ENCODE assay signal across 14 cellular contexts in the genomic region with DNA sequence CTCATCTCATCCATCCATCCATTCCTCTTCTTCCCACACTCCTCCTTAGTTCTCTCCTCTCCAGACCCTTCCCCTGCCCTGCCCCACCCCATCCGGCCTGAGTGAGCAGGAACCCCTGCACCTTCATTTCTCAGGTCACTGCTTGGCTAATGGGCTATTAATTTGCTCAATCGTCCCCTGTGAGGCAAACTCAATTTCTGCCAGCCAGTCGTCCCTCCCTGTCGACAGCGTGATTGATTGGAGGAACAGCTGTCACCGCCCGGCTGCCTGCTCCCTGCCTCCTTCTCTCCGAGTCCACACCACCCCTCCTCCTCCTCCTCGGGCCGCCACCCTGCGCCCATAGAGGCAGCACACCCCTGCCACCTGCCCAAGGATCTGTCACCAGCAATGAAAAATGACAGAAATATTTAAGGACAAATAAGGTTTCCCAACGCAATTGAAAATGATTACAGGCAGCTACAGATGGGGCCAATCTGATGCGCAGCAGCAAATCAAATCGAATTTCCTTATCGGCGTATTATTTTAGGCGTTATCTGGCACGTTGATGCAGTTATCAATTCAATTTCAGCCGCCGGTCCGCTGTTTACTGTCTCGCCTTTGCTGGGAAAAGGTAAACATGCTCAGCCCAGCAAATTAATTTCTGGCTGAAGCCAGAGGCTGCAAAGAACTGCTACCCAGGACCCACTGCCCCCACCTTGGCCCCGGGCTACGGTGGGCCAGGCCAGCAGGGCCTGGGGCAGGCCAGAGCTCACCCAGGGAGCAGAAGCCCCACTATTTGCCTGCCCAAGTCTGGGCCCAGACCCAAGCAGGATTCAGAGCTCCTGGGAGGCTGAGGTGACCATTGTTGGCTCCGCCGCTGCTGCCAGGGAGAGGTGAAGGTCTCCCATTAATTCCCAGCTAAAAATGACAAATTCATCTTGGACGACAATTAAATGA.
DNase-seq lines count a peak whose midpoint lies in the region; ATAC-seq lines count a peak whose summit lies in the region.
"Had no signal": no experiment of that assay in that cellular context is flagged by ENCODE, and none has a peak within 500 bp of the region (broad histone marks: within the 10 kb centered on the region; RNA-seq: fewer than 3 reads in every experiment).

No MANE protein-coding gene starts in this region.

- H3K9me3 Mint-ChIP-seq in stimulated activated memory B cell treated with anti-CD40 and anti-IgM and Interleukin-4, amounts not matched to agents 10 μg/mL and 1 μg/mL and 100 μg/mL, for 72 hours = no peaks in the 10 kb centered on the region
- H3K9me3 Mint-ChIP-seq: activated naive CD4-positive, alpha-beta T cell treated with anti-CD3 and anti-CD28 coated beads, Interleukin-2, amount 10 ng/mL, durations not matched to agents 7 days and 5 days; stimulated activated naive B cell treated with anti-CD40 and anti-IgM and Interleukin-4, amounts not matched to agents 10 μg/mL and 1 μg/mL and 100 μg/mL, for 72 hours had no signal

- peak overlapping the region; percentile 24 for H3K27ac ChIP-seq in angular gyrus (ENCODE audit: low read depth, low read length)
- H3K27ac ChIP-seq: BLaER1 treated with 17β-estradiol and CSF1 and Interleukin-3, amounts not matched to agents 10 nM and 100 nM; vagina had no signal

- H3K36me3 Mint-ChIP-seq in stimulated activated memory B cell treated with anti-CD40 and anti-IgM and Interleukin-4, amounts not matched to agents 10 μg/mL and 1 μg/mL and 100 μg/mL, for 72 hours = no peaks in the 10 kb centered on the region
- H3K36me3 Mint-ChIP-seq: activated naive CD4-positive, alpha-beta T cell treated with anti-CD3 and anti-CD28 coated beads, Interleukin-2, amount 10 ng/mL, durations not matched to agents 7 days and 5 days; stimulated activated naive B cell treated with anti-CD40 and anti-IgM and Interleukin-4, amounts not matched to agents 10 μg/mL and 1 μg/mL and 100 μg/mL, for 72 hours had no signal

- no peaks in the 10 kb centered on the region for H3K4me1 Mint-ChIP-seq in stimulated activated memory B cell treated with anti-CD40 and anti-IgM and Interleukin-4, amounts not matched to agents 10 μg/mL and 1 μg/mL and 100 μg/mL, for 72 hours
- H3K4me1 Mint-ChIP-seq: activated naive CD4-positive, alpha-beta T cell treated with anti-CD3 and anti-CD28 coated beads, Interleukin-2, amount 10 ng/mL, durations not matched to agents 7 days and 5 days; stimulated activated naive B cell treated with anti-CD40 and anti-IgM and Interleukin-4, amounts not matched to agents 10 μg/mL and 1 μg/mL and 100 μg/mL, for 72 hours had no signal

- DNase-seq in LHCN-M2 (ENCODE audit: low read depth) = peak; percentile 71
- peak; percentile 52 for DNase-seq in NCI-H2227 (lab: John Stamatoyannopoulos, UW; ENCODE audit: unreplicated experiment)
- peak; percentile 74 for DNase-seq in retina
- DNase-seq: activated naive CD4-positive, alpha-beta T cell treated with anti-CD3 and anti-CD28 coated beads, Interleukin-2, amount 10 ng/mL, durations not matched to agents 7 days and 5 days; GDM1; stimulated activated CD4-positive, alpha-beta T cell treated with anti-CD3 and anti-CD28 coated beads, Interleukin-4, amount 100 ng/mL, for 1 hour; stimulated activated naive B cell treated with anti-CD40 and anti-IgM and Interleukin-4, amounts not matched to agents 10 μg/mL and 1 μg/mL and 100 μg/mL, for 72 hours had no signal

- ATAC-seq in HG02610 (IDR thresholded peaks at IDR 0.05; ENCODE audit: unreplicated experiment) (no peak), GM21619 (IDR thresholded peaks at IDR 0.05; ENCODE audit: unreplicated experiment) (no peak), HG03469 (IDR thresholded peaks at IDR 0.05; ENCODE audit: unreplicated experiment) (no peak)
- no peak for ATAC-seq in stimulated activated memory B cell treated with anti-CD40 and anti-IgM and Interleukin-4, amounts not matched to agents 10 μg/mL and 1 μg/mL and 100 μg/mL, for 72 hours
- ATAC-seq: stimulated activated naive B cell treated with anti-CD40 and anti-IgM and Interleukin-4, amounts not matched to agents 10 μg/mL and 1 μg/mL and 100 μg/mL, for 72 hours had no signal

- no peak overlapping the region for H3K27ac Mint-ChIP-seq in stimulated activated memory B cell treated with anti-CD40 and anti-IgM and Interleukin-4, amounts not matched to agents 10 μg/mL and 1 μg/mL and 100 μg/mL, for 72 hours
- H3K27ac Mint-ChIP-seq: activated naive CD4-positive, alpha-beta T cell treated with anti-CD3 and anti-CD28 coated beads, Interleukin-2, amount 10 ng/mL, durations not matched to agents 7 days and 5 days; stimulated activated naive B cell treated with anti-CD40 and anti-IgM and Interleukin-4, amounts not matched to agents 10 μg/mL and 1 μg/mL and 100 μg/mL, for 72 hours had no signal

- peaks cover 9% of the 10 kb centered on the region for H3K27me3 Mint-ChIP-seq in stimulated activated memory B cell treated with anti-CD40 and anti-IgM and Interleukin-4, amounts not matched to agents 10 μg/mL and 1 μg/mL and 100 μg/mL, for 72 hours
- H3K27me3 Mint-ChIP-seq: activated naive CD4-positive, alpha-beta T cell treated with anti-CD3 and anti-CD28 coated beads, Interleukin-2, amount 10 ng/mL, durations not matched to agents 7 days and 5 days; stimulated activated naive B cell treated with anti-CD40 and anti-IgM and Interleukin-4, amounts not matched to agents 10 μg/mL and 1 μg/mL and 100 μg/mL, for 72 hours had no signal

- H3K4me3 Mint-ChIP-seq in stimulated activated memory B cell treated with anti-CD40 and anti-IgM and Interleukin-4, amounts not matched to agents 10 μg/mL and 1 μg/mL and 100 μg/mL, for 72 hours = no peak overlapping the region
- H3K4me3 Mint-ChIP-seq: activated naive CD4-positive, alpha-beta T cell treated with anti-CD3 and anti-CD28 coated beads, Interleukin-2, amount 10 ng/mL, durations not matched to agents 7 days and 5 days; stimulated activated naive B cell treated with anti-CD40 and anti-IgM and Interleukin-4, amounts not matched to agents 10 μg/mL and 1 μg/mL and 100 μg/mL, for 72 hours had no signal
